21 cellular contexts compared by ENCODE assay signal in genomic region chr17:73062726-73063125, GRCh38.
"Had no signal": no experiment of that assay in that cellular context is flagged by ENCODE, and none has a peak within 500 bp of the region (broad histone marks: within the 10 kb centered on the region; RNA-seq: fewer than 3 reads in every experiment).

No MANE protein-coding gene starts in this region.

- H3K4me1 ChIP-seq: SJSA1 had no signal

- H3K9me3 ChIP-seq: SJSA1 had no signal

- DNase-seq: KBM-7, MV-4-11, NCI-H1048, NCI-H1105, NCI-H1417, NCI-H1436 treated with DMSO at 0.1 percent for 48 hours, NCI-H1694, NCI-H187 treated with DMSO at 0.1 percent for 48 hours, NCI-H2029 treated with DMSO at 0.1 percent for 48 hours, NCI-H2171 treated with DMSO at 0.1 percent for 48 hours, NCI-H345, NCI-H446 treated with DMSO at 0.1 percent for 48 hours, NCI-H510A treated with DMSO at 0.1 percent for 48 hours, NCI-H526, Right ventricle myocardium superior, RPMI8226, SIG-M5, SW 1271 had no signal

- H3K36me3 ChIP-seq: SJSA1 had no signal

- H3K4me3 ChIP-seq: SJSA1, SK-N-MC had no signal

- FAIRE-seq: RCC 7860 had no signal

- H3K27me3 ChIP-seq: SJSA1 had no signal

- H3K27ac ChIP-seq: SJSA1, SK-N-MC had no signal
